9 cellular contexts compared by ENCODE assay signal in the genomic region with DNA sequence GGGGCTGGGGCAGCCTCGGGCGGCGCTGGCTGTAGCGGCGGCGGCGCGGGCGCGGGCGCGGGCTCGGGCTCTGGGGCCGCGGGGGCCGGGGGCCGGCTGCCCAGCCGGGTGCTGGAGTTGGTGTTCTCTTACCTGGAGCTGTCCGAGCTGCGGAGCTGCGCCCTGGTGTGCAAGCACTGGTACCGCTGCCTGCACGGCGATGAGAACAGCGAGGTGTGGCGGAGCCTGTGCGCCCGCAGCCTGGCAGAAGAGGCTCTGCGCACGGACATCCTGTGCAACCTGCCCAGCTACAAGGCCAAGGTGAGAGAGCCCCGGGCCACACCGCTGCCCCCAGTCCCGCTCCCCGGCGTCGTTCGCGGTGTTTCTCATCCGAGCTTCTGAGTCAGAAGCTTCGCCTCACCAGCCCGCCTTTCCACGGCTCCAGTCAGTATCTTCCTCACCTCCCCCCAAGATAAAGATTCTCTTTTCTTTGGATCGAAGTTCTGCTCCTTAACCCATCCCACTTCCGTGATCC. TPM values are rescaled to one million over a fixed set of nuclear protein-coding genes. Genes with fewer than 3 reads are reported as not detected.
DNase-seq lines count a peak whose midpoint lies in the region; ATAC-seq, FAIRE-seq and TF ChIP-seq lines count a peak whose summit lies in the region.
"Had no signal": no experiment of that assay in that cellular context is flagged by ENCODE, and none has a peak within 500 bp of the region (broad histone marks: within the 10 kb centered on the region; RNA-seq: fewer than 3 reads in every experiment).

No MANE protein-coding gene starts in this region.

- no peak for TF ChIP-seq POLR2A in HepG2 (IDR thresholded peaks at IDR 0.05; ENCODE audit: insufficient read depth in 1 of 2, low read depth in 2 of 2, low read length in 2 of 2)

- 3% methylated on average over 8 of the region's 44 CpGs for WGBS in HepG2 (ENCODE audit: low lambda C conversion rate)

- H3K9ac ChIP-seq in HUES6 (ENCODE audit: low read length) (peak overlapping the region; percentile 97), HepG2 (ENCODE audit: insufficient read depth, low read depth, low read length) (peak overlapping the region; percentile 85)

- peaks cover 55% of the 10 kb centered on the region for H3K79me2 ChIP-seq in HepG2 (ENCODE audit: insufficient read depth, low read length)

- H3K9me3 ChIP-seq in HUES6 (ENCODE audit: control insufficient read depth, insufficient read depth, low read depth, low read length): no peaks in the 10 kb centered on the region
- H3K9me3 ChIP-seq in HepG2 (ENCODE audit: low read length): no peaks in the 10 kb centered on the region

- intact Hi-C loops in HepG2 (cut with micrococcal nuclease; ENCODE audit: unreplicated experiment): no loop called here

- ATAC-seq in GM21423 (IDR thresholded peaks at IDR 0.05; ENCODE audit: unreplicated experiment): peak; percentile 33
- peak; percentile 54 for ATAC-seq in HepG2

- peak overlapping the region; percentile 78 for H3K4me2 ChIP-seq in HepG2 (ENCODE audit: low read depth, low read length)

- POLR2A ChIA-PET in HepG2 (lab: Yijun Ruan, JAX): interaction anchor here (0.7 to 1.0 kb wide), 3 partner anchors 12 to 119 kb away, joined by 3 to 4 read pairs (median 3); partner anchors contain the start of gene RNF168

- H3K4me3 ChIP-seq in HUES6 (ENCODE audit: low read depth, low read length): peak overlapping the region; percentile 95
- H3K4me3 ChIP-seq in WI38 (ENCODE audit: low read depth, low read length): peak overlapping the region; percentile 100
- peak overlapping the region; percentile 89 to 98 (median 90) for H3K4me3 ChIP-seq in HepG2 (replicated peaks in 1 of 3; ENCODE audit: insufficient read depth in 1 of 3, low read depth in 2 of 3, low read length in 3 of 3)

- DNase-seq in DMS79 (lab: John Stamatoyannopoulos, UW): peak; percentile 43
- peak; percentile 42 for DNase-seq in cerebellum (ENCODE audit: low spot score)
- DNase-seq in HepG2 (ENCODE audit: low spot score): peak; percentile 14
- peak in 2 of 3 experiments; percentile 5 to 17 for DNase-seq in stimulated activated CD4-positive, alpha-beta T cell treated with anti-CD3 and anti-CD28 coated beads, TNF-alpha, amount 100 ng/mL, for 4 hours (ENCODE audit: low read depth in 3 of 3)
- no peak for DNase-seq in middle frontal gyrus (ENCODE audit: extremely low spot score, low spot score)

- H3K36me3 ChIP-seq in HUES6 (ENCODE audit: control insufficient read depth, insufficient read depth, low read length) (peaks cover 7% of the 10 kb centered on the region), HepG2 (replicated peaks in 1 of 2; ENCODE audit: control insufficient read depth in 1 of 2, insufficient read depth in 2 of 2, low read length in 2 of 2) (no peaks in the 10 kb centered on the region)

- no peak for TF ChIP-seq RAD21 in HepG2 (CRISPR knock-in tag; IDR thresholded peaks at IDR 0.05)

- H3K27ac ChIP-seq in HUES6 (ENCODE audit: low read depth, low read length) (0 out of 2 replicates have a peak overlapping the region, but pooled peaks have one; percentile 52), HepG2 (ENCODE audit: extremely low read length, insufficient read depth, low read length) (peak overlapping the region; percentile 81)

- in situ Hi-C loops in HepG2 (cut with HindIII; ENCODE audit: extremely low pct_ligation_motif_present, low pct_unique_long_range_greater_than_20kb): no loop called here

- no TSS peak for BruUV-seq in HepG2 (replicated peaks; lab: Mats Ljungman, UMichigan)

- no peak overlapping the region for H2AFZ ChIP-seq in HepG2 (ENCODE audit: low read length)

- CTCF ChIA-PET in HepG2 (lab: Yijun Ruan, JAX; ENCODE audit: low intra/inter-chr PET ratio, low total read pairs): no interaction called here

- H3K27me3 ChIP-seq in HUES6 (ENCODE audit: control insufficient read depth, insufficient read depth, low read length) (no peaks in the 10 kb centered on the region), HepG2 (ENCODE audit: control insufficient read depth in 1 of 2, insufficient read depth in 2 of 2, low read length in 2 of 2) (peaks cover 0 to 3% of the 10 kb centered on the region in 2 experiments; a peak in 1 of 5 replicates)

- TF ChIP-seq CTCF in WI38 (IDR thresholded peaks at IDR 0.05; ENCODE audit: low read depth, low read length) (no peak), HepG2 (CRISPR knock-in tag; IDR thresholded peaks at IDR 0.05) (no peak)

- TF ChIP-seq EP300 in HepG2 (IDR thresholded peaks at IDR 0.05; ENCODE audit: low read depth in 2 of 2, low read length in 2 of 2) (no peak), HepG2 (CRISPR knock-in tag; IDR thresholded peaks at IDR 0.05; ENCODE audit: borderline replicate concordance) (no peak)

- H3K4me1 ChIP-seq in HUES6 (ENCODE audit: control insufficient read depth, insufficient read depth, low read length) (peaks cover 7% of the 10 kb centered on the region; the same call in 1 of the 2 replicates), HepG2 (ENCODE audit: insufficient read depth, low read length) (peaks cover 39% of the 10 kb centered on the region)

- H4K20me1 ChIP-seq in HepG2 (ENCODE audit: insufficient read depth, low read length): no peaks in the 10 kb centered on the region

- no peak for FAIRE-seq in HepG2 (lab: Jason Lieb, UNC)
- FAIRE-seq: endometrium had no signal

RNA-seq across cellular contexts. Expression of gene FBXO45, which starts 0.6 kb away (rescaled TPM):
- total RNA-seq in cerebellum (25.7 TPM), HepG2 (2016; rRNA removed; fragmentation: Illumina TruSeq; extraction: Trizol) (12.1 and 18.4 TPM in 2 replicates)
- total RNA-seq in HepG2 (2016; cell fraction: cytosol; rRNA removed; fragmentation: Illumina TruSeq; extraction: Trizol; ENCODE audit: low read depth): 1.4 and 2.1 TPM in 2 replicates
- 12.2 and 16.6 TPM in 2 replicates for total RNA-seq in HepG2 (2016; cell fraction: insoluble cytoplasmic fraction; rRNA removed; fragmentation: Illumina TruSeq; extraction: Trizol)
- 9.5 and 10.4 TPM in 2 replicates for total RNA-seq in HepG2 (2016; cell fraction: membrane; rRNA removed; fragmentation: Illumina TruSeq; extraction: Trizol)
- 6.9 and 8.6 TPM in 2 replicates for total RNA-seq in HepG2 (2016; cell fraction: nucleus; rRNA removed; fragmentation: Illumina TruSeq; extraction: Trizol)
- 4.9 and 7.0 TPM in 2 replicates for polyA plus RNA-seq in HepG2 (2011; rRNA removed)
- polyA plus RNA-seq in HepG2 (2011; cell fraction: cytosol; rRNA removed): 2.7 and 4.4 TPM in 2 replicates
- polyA plus RNA-seq in HepG2 (2011; cell fraction: nucleus; rRNA removed): 1.4 and 1.7 TPM in 2 replicates
- 7.8 and 9.3 TPM in 2 replicates for polyA plus RNA-seq in HepG2 (2012)
- 1.4 and 1.6 TPM in 2 replicates for polyA plus RNA-seq in HepG2 (2016; cell fraction: cytosol; fragmentation: Illumina TruSeq; extraction: Trizol; ENCODE audit: low read depth)
- polyA plus RNA-seq in HepG2 (2016; cell fraction: insoluble cytoplasmic fraction; fragmentation: Illumina TruSeq; extraction: Trizol; ENCODE audit: low read depth): 17.1 and 19.3 TPM in 2 replicates
- 7.4 and 8.0 TPM in 2 replicates for polyA plus RNA-seq in HepG2 (2016; cell fraction: membrane; fragmentation: Illumina TruSeq; extraction: Trizol; ENCODE audit: low read depth)
- 8.4 and 9.2 TPM in 2 replicates for polyA plus RNA-seq in HepG2 (2016; cell fraction: nucleus; fragmentation: Illumina TruSeq; extraction: Trizol; ENCODE audit: insufficient read depth, low read depth)
- 2.6 and 8.3 TPM in 2 replicates for polyA minus RNA-seq in HepG2 (2011; rRNA and poly(A)+ RNA removed; ENCODE audit: low replicate concordance)
- polyA minus RNA-seq in HepG2 (2011; cell fraction: cytosol; rRNA and poly(A)+ RNA removed): 4.6 and 5.3 TPM in 2 replicates
- polyA minus RNA-seq in HepG2 (2011; cell fraction: nucleus; rRNA and poly(A)+ RNA removed): 4.2 and 4.5 TPM in 2 replicates

RNA-seq across cellular contexts. Expression of gene WDR53, which starts 0.7 kb away (rescaled TPM):
- total RNA-seq in cerebellum (4.5 TPM), HepG2 (2016; rRNA removed; fragmentation: Illumina TruSeq; extraction: Trizol) (7.7 and 16.4 TPM in 2 replicates)
- 2.8 and 5.5 TPM in 2 replicates for total RNA-seq in HepG2 (2016; cell fraction: cytosol; rRNA removed; fragmentation: Illumina TruSeq; extraction: Trizol; ENCODE audit: low read depth)
- total RNA-seq in HepG2 (2016; cell fraction: insoluble cytoplasmic fraction; rRNA removed; fragmentation: Illumina TruSeq; extraction: Trizol): 9.8 and 13.8 TPM in 2 replicates
- 6.5 and 7.9 TPM in 2 replicates for total RNA-seq in HepG2 (2016; cell fraction: membrane; rRNA removed; fragmentation: Illumina TruSeq; extraction: Trizol)
- 5.2 and 7.0 TPM in 2 replicates for total RNA-seq in HepG2 (2016; cell fraction: nucleus; rRNA removed; fragmentation: Illumina TruSeq; extraction: Trizol)
- polyA plus RNA-seq in HepG2 (2011; rRNA removed): 3.5 and 4.1 TPM in 2 replicates
- polyA plus RNA-seq in HepG2 (2011; cell fraction: cytosol; rRNA removed): 3.7 and 3.9 TPM in 2 replicates
- 2.9 and 3.9 TPM in 2 replicates for polyA plus RNA-seq in HepG2 (2011; cell fraction: nucleus; rRNA removed)
- 6.1 and 9.5 TPM in 2 replicates for polyA plus RNA-seq in HepG2 (2012)
- 3.1 and 3.4 TPM in 2 replicates for polyA plus RNA-seq in HepG2 (2016; cell fraction: cytosol; fragmentation: Illumina TruSeq; extraction: Trizol; ENCODE audit: low read depth)
- polyA plus RNA-seq in HepG2 (2016; cell fraction: insoluble cytoplasmic fraction; fragmentation: Illumina TruSeq; extraction: Trizol; ENCODE audit: low read depth): 17.3 and 18.0 TPM in 2 replicates
- 5.2 and 5.5 TPM in 2 replicates for polyA plus RNA-seq in HepG2 (2016; cell fraction: membrane; fragmentation: Illumina TruSeq; extraction: Trizol; ENCODE audit: low read depth)
- 13.6 and 14.4 TPM in 2 replicates for polyA plus RNA-seq in HepG2 (2016; cell fraction: nucleus; fragmentation: Illumina TruSeq; extraction: Trizol; ENCODE audit: insufficient read depth, low read depth)
- 3.2 and 15.2 TPM in 2 replicates for polyA minus RNA-seq in HepG2 (2011; rRNA and poly(A)+ RNA removed; ENCODE audit: low replicate concordance)
- polyA minus RNA-seq in HepG2 (2011; cell fraction: cytosol; rRNA and poly(A)+ RNA removed): 1.8 and 2.3 TPM in 2 replicates
- polyA minus RNA-seq in HepG2 (2011; cell fraction: nucleus; rRNA and poly(A)+ RNA removed): 2.1 and 4.0 TPM in 2 replicates

RNA-seq across cellular contexts. Expression of gene SMCO1, which starts 53.9 kb away (rescaled TPM):
- not detected for total RNA-seq in cerebellum
- not detected in 2 replicates for total RNA-seq in HepG2 (2016; rRNA removed; fragmentation: Illumina TruSeq; extraction: Trizol)
- not detected in 2 replicates for total RNA-seq in HepG2 (2016; cell fraction: cytosol; rRNA removed; fragmentation: Illumina TruSeq; extraction: Trizol; ENCODE audit: low read depth)
- not detected in 2 replicates for total RNA-seq in HepG2 (2016; cell fraction: insoluble cytoplasmic fraction; rRNA removed; fragmentation: Illumina TruSeq; extraction: Trizol)
- total RNA-seq in HepG2 (2016; cell fraction: membrane; rRNA removed; fragmentation: Illumina TruSeq; extraction: Trizol): not detected in 2 replicates
- not detected in 2 replicates for total RNA-seq in HepG2 (2016; cell fraction: nucleus; rRNA removed; fragmentation: Illumina TruSeq; extraction: Trizol)
- polyA plus RNA-seq in HepG2 (2011; rRNA removed): not detected in 2 replicates
- not detected in 2 replicates for polyA plus RNA-seq in HepG2 (2011; cell fraction: cytosol; rRNA removed)
- polyA plus RNA-seq in HepG2 (2011; cell fraction: nucleus; rRNA removed): not detected in 2 replicates
- polyA plus RNA-seq in HepG2 (2012): not detected in 2 replicates
- polyA plus RNA-seq in HepG2 (2016; cell fraction: cytosol; fragmentation: Illumina TruSeq; extraction: Trizol; ENCODE audit: low read depth): not detected in 2 replicates
- polyA plus RNA-seq in HepG2 (2016; cell fraction: insoluble cytoplasmic fraction; fragmentation: Illumina TruSeq; extraction: Trizol; ENCODE audit: low read depth): not detected in 2 replicates
- polyA plus RNA-seq in HepG2 (2016; cell fraction: membrane; fragmentation: Illumina TruSeq; extraction: Trizol; ENCODE audit: low read depth): not detected in 2 replicates
- polyA plus RNA-seq in HepG2 (2016; cell fraction: nucleus; fragmentation: Illumina TruSeq; extraction: Trizol; ENCODE audit: insufficient read depth, low read depth): not detected in 2 replicates
- not detected in 2 replicates for polyA minus RNA-seq in HepG2 (2011; rRNA and poly(A)+ RNA removed; ENCODE audit: low replicate concordance)
- polyA minus RNA-seq in HepG2 (2011; cell fraction: cytosol; rRNA and poly(A)+ RNA removed): not detected in 2 replicates
- polyA minus RNA-seq in HepG2 (2011; cell fraction: nucleus; rRNA and poly(A)+ RNA removed): not detected in 2 replicates
